18 cellular contexts compared by ENCODE assay signal in genomic region chr9:116543731-116544400, GRCh38.
DNase-seq lines count a peak whose midpoint lies in the region; ATAC-seq, FAIRE-seq and TF ChIP-seq lines count a peak whose summit lies in the region.
"Had no signal": no experiment of that assay in that cellular context is flagged by ENCODE, and none has a peak within 500 bp of the region (broad histone marks: within the 10 kb centered on the region; RNA-seq: fewer than 3 reads in every experiment).

No MANE protein-coding gene starts in this region.

- TF ChIP-seq EP300 in gastroesophageal sphincter (IDR thresholded peaks at IDR 0.05) = no peak

- H3K27me3 ChIP-seq in gastroesophageal sphincter = no peaks in the 10 kb centered on the region
- no peaks in the 10 kb centered on the region for H3K27me3 ChIP-seq in gastrocnemius medialis
- no peaks in the 10 kb centered on the region for H3K27me3 ChIP-seq in lower lobe of right lung (ENCODE audit: low read depth)

- H3K4me1 ChIP-seq in gastroesophageal sphincter (no peaks in the 10 kb centered on the region), gastrocnemius medialis (peaks cover 0 to 7% of the 10 kb centered on the region in 2 donors), lower lobe of right lung (peaks cover 3% of the 10 kb centered on the region)
- H3K4me1 ChIP-seq: prostate gland had no signal

- no peak for TF ChIP-seq CTCF in gastroesophageal sphincter (IDR thresholded peaks at IDR 0.05)
- TF ChIP-seq CTCF in gastrocnemius medialis (IDR thresholded peaks at IDR 0.05 in 4 of 5, conservative IDR thresholded peaks at IDR 0.05 in 1 of 5) = no peak
- no peak for TF ChIP-seq CTCF in lower lobe of right lung (IDR thresholded peaks at IDR 0.05)
- TF ChIP-seq CTCF in D721Med (IDR thresholded peaks at IDR 0.05; ENCODE audit: insufficient read depth, missing control alignments) = no peak

- ATAC-seq in gastroesophageal sphincter (peak; percentile 59), gastrocnemius medialis (peak; percentile 62 to 70), lower lobe of right lung (no peak), GM18505 (IDR thresholded peaks at IDR 0.05; ENCODE audit: unreplicated experiment) (no peak)
- ATAC-seq: GM23338, Panc1, T-cell had no signal

- 81 to 82% methylated on average over 5 to 8 of the region's 8 CpGs for WGBS in gastroesophageal sphincter (ENCODE audit: low coverage in 1 of 2), 2 donors

- H3K36me3 ChIP-seq in gastroesophageal sphincter (no peaks in the 10 kb centered on the region), gastrocnemius medialis (no peaks in the 10 kb centered on the region), lower lobe of right lung (no peaks in the 10 kb centered on the region)
- H3K36me3 ChIP-seq: prostate gland had no signal

- DNase-seq in ELR (ENCODE audit: low read depth) = peak; percentile 70
- DNase-seq in amniotic stem cell (lab: John Stamatoyannopoulos, UW) = peak; percentile 39
- DNase-seq in gastrocnemius medialis = peak; percentile 29 to 77
- no peak for DNase-seq in iPS-NIHi11 (ENCODE audit: low spot score)
- no peak for DNase-seq in lower lobe of right lung
- no peak for DNase-seq in D721Med (ENCODE audit: insufficient read length, low spot score)
- DNase-seq: activated naive CD8-positive, alpha-beta T cell treated with anti-CD3 and anti-CD28 coated beads, Interleukin-2, amount 10 ng/mL, durations not matched to agents 7 days and 5 days; activated T-cell treated with anti-CD3 and anti-CD28 coated beads, Interleukin-2, amount 50 U/mL, for 1 hour; KG1; NCI-H1417 treated with DMSO at 0.1 percent for 48 hours; T-cell had no signal

- FAIRE-seq in D721Med (lab: Jason Lieb, UNC) = no peak
- FAIRE-seq: islet of Langerhans had no signal

- in situ Hi-C loops in gastrocnemius medialis (cut with MboI; ENCODE audit: low sequenced_read_pairs in 4 of 4) = no loop called here

- H3K4me3 ChIP-seq in gastroesophageal sphincter = no peak overlapping the region
- no peak overlapping the region for H3K4me3 ChIP-seq in gastrocnemius medialis
- H3K4me3 ChIP-seq in lower lobe of right lung = no peak overlapping the region
- H3K4me3 ChIP-seq: GM23338, prostate gland had no signal

- no peaks in the 10 kb centered on the region for H3K9me3 ChIP-seq in gastroesophageal sphincter
- no peaks in the 10 kb centered on the region for H3K9me3 ChIP-seq in gastrocnemius medialis
- H3K9me3 ChIP-seq in lower lobe of right lung = no peaks in the 10 kb centered on the region
- H3K9me3 ChIP-seq: prostate gland had no signal

- no peak overlapping the region for H3K27ac ChIP-seq in gastroesophageal sphincter
- peak overlapping the region; percentile 48 to 53 (median 49) for H3K27ac ChIP-seq in gastrocnemius medialis
- H3K27ac ChIP-seq in lower lobe of right lung = no peak overlapping the region
- H3K27ac ChIP-seq: C4-2B, prostate gland had no signal

- intact Hi-C loops in gastrocnemius medialis (cut with DNase I; ENCODE audit: low total_unique reads) = no loop called here
- intact Hi-C loops in lower lobe of right lung (cut with DNase I) = no loop called here

- TF ChIP-seq POLR2A in gastroesophageal sphincter (IDR thresholded peaks at IDR 0.05) (no peak), gastrocnemius medialis (IDR thresholded peaks at IDR 0.05) (no peak), GM18505 (IDR thresholded peaks at IDR 0.05; ENCODE audit: borderline replicate concordance, extremely low read depth, insufficient read depth, insufficient read length) (no peak)

Comparison
In these comparisons a context has a peak if more than half of its experiments do, and no peak if none do; other contexts are left out.
1. DNase-seq: peak in ELR (single experiment), amniotic stem cell (single experiment) and gastrocnemius medialis (2 of 2); none in iPS-NIHi11 (single experiment), lower lobe of right lung (single experiment) and D721Med (single experiment).
2. ATAC-seq: peak in gastroesophageal sphincter (single experiment) and gastrocnemius medialis (2 of 2); none in lower lobe of right lung (0 of 2) and GM18505 (single experiment).
3. H3K27ac ChIP-seq: peak in gastrocnemius medialis (4 of 4); none in gastroesophageal sphincter (0 of 4) and lower lobe of right lung (single experiment).